Comparison of ENCODE assay signal across 24 cellular contexts in the genomic region with DNA sequence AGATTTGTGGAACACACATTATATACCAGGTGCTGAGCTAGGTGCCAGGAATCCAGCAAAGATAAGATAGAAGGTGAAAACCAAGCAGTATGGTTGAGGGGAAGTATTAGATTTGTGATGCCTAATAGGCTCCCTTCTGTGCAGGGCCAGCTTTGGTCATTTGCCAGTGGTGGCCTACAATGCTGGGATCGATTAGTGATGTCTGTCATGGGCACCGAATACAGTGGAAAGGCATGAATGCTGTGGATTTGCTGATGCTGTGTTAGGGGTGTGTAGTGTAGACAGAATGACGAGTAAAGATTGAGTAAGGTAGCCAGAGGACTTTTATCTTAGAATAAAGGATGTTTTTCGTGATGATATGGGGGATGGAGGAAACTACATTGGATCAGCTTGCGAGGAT. TPM values are rescaled to one million over a fixed set of nuclear protein-coding genes. Genes with fewer than 3 reads are reported as not detected.
DNase-seq lines count a peak whose midpoint lies in the region; ATAC-seq, FAIRE-seq and TF ChIP-seq lines count a peak whose summit lies in the region.
"Had no signal": no experiment of that assay in that cellular context is flagged by ENCODE, and none has a peak within 500 bp of the region (broad histone marks: within the 10 kb centered on the region; RNA-seq: fewer than 3 reads in every experiment).

No MANE protein-coding gene starts in this region.

- H3K9me3 ChIP-seq in A673 (ENCODE audit: low read depth, low read length, poor library complexity, severe bottlenecking) (no peaks in the 10 kb centered on the region), Caco-2 (no peaks in the 10 kb centered on the region), K562 (replicated peaks; ENCODE audit: control insufficient read depth, insufficient read depth, low read depth, low read length) (no peaks in the 10 kb centered on the region), small intestine (ENCODE audit: control insufficient read depth, low read depth) (no peaks in the 10 kb centered on the region)
- H3K9me3 ChIP-seq: BLaER1 treated with 17β-estradiol and CSF1 and Interleukin-3, amounts not matched to agents 10 nM and 100 nM; HAP-1 had no signal

- in situ Hi-C loops in K562 (cut with MboI) = no loop called here

- no peak overlapping the region for H3K4me2 ChIP-seq in K562 (ENCODE audit: insufficient read depth, low read length)
- H3K4me2 ChIP-seq: BLaER1 treated with 17β-estradiol and CSF1 and Interleukin-3, amounts not matched to agents 10 nM and 100 nM; GM23338 had no signal

- DNase-seq in A673 (ENCODE audit: low spot score) (peak; percentile 15), Caco-2 (no peak), K562 (ENCODE audit: extremely low read depth in 1 of 4, low spot score in 3 of 4) (no peak), naive B cell (no peak), small intestine (no peak), cerebellar cortex (ENCODE audit: low spot score) (no peak)
- DNase-seq: ACHN; CD4-positive, alpha-beta memory T cell; DMS79; IMR-90; MV-4-11; NCI-H1694; NCI-H2081; NCI-H2171; NCI-H345; NCI-H524; NCI-H774; OCI-M1 had no signal

- H3K36me3 Mint-ChIP-seq in Caco-2 (ENCODE audit: insufficient read depth, unreplicated experiment) (no peaks in the 10 kb centered on the region), naive B cell (peaks cover 11 to 16% of the 10 kb centered on the region in 2 donors)

- CTCF ChIA-PET in A673 (lab: Charles Lee) (no interaction called here), Caco-2 (lab: Charles Lee) (no interaction called here), K562 (lab: Yijun Ruan, JAX; ENCODE audit: low intra/inter-chr PET ratio) (no interaction called here)

- no peak for TF ChIP-seq RAD21 in K562 (CRISPR knock-in tag; conservative IDR thresholded peaks at IDR 0.05 in 1 of 2, IDR thresholded peaks at IDR 0.05 in 1 of 2)

- H3K4me1 Mint-ChIP-seq in Caco-2 (ENCODE audit: low read depth, unreplicated experiment) (peaks cover 17% of the 10 kb centered on the region), naive B cell (peaks cover 52 to 85% (median 63%) of the 10 kb centered on the region in 3 donors)

- no peak for ATAC-seq in K562
- ATAC-seq in naive B cell (ENCODE audit: low read depth in 2 of 2) = no peak
- ATAC-seq in HG03159 (IDR thresholded peaks at IDR 0.05; ENCODE audit: unreplicated experiment) = no peak
- ATAC-seq: GM23338, Right ventricle myocardium inferior had no signal

- intact Hi-C loops in A673 (cut with micrococcal nuclease; ENCODE audit: unreplicated experiment) (no loop called here), Caco-2 (cut with micrococcal nuclease; ENCODE audit: unreplicated experiment) (loop anchor here (10.0 kb wide), 1 partner anchor 51 kb away; the partner anchor contains the start of gene SNX29), K562 (cut with micrococcal nuclease) (no loop called here)

- H3K4me3 ChIP-seq in A673 (ENCODE audit: low read depth, low read length, poor library complexity, severe bottlenecking) = no peak overlapping the region
- no peak overlapping the region for H3K4me3 ChIP-seq in Caco-2 (ENCODE audit: low read depth, low read length)
- no peak overlapping the region for H3K4me3 ChIP-seq in K562
- H3K4me3 ChIP-seq in small intestine (ENCODE audit: low read depth in 1 of 2, low read length in 2 of 2) = no peak overlapping the region
- H3K4me3 ChIP-seq: BLaER1 treated with 17β-estradiol and CSF1 and Interleukin-3, amounts not matched to agents 10 nM and 100 nM; GM23338; HAP-1 had no signal

- no peaks in the 10 kb centered on the region for H3K27me3 Mint-ChIP-seq in Caco-2 (ENCODE audit: insufficient read depth, unreplicated experiment)
- H3K27me3 Mint-ChIP-seq in naive B cell = no peaks in the 10 kb centered on the region
- H3K27me3 Mint-ChIP-seq: CD4-positive, alpha-beta memory T cell had no signal

- FAIRE-seq in K562 (lab: Jason Lieb, UNC) (peak; percentile 56), small intestine (lab: Jason Lieb, UNC) (no peak)
- FAIRE-seq: HTR-8/SVneo had no signal

- no peak overlapping the region for H3K9ac ChIP-seq in K562 (ENCODE audit: insufficient read depth in 1 of 2, low read depth in 2 of 2, low read length in 2 of 2)
- H3K9ac ChIP-seq: BLaER1 treated with 17β-estradiol and CSF1 and Interleukin-3, amounts not matched to agents 10 nM and 100 nM had no signal

- peaks cover 10% of the 10 kb centered on the region for H3K9me3 Mint-ChIP-seq in Caco-2 (ENCODE audit: unreplicated experiment)
- H3K9me3 Mint-ChIP-seq in naive B cell = no peaks in the 10 kb centered on the region
- H3K9me3 Mint-ChIP-seq: CD4-positive, alpha-beta memory T cell; GM23338 had no signal

- TF ChIP-seq CTCF in A673 (conservative IDR thresholded peaks at IDR 0.05; ENCODE audit: low read depth, low read length) (no peak), Caco-2 (IDR thresholded peaks at IDR 0.05; ENCODE audit: insufficient read depth in 1 of 2, low read depth in 1 of 2, low read length in 1 of 2, severe bottlenecking in 1 of 2, unreplicated experiment in 1 of 2) (no peak), K562 (IDR thresholded peaks at IDR 0.05 in 2 of 3, conservative IDR thresholded peaks at IDR 0.05 in 1 of 3; ENCODE audit: insufficient read depth in 2 of 3, low read depth in 1 of 3, low read length in 3 of 3) (no peak)

- no peaks in the 10 kb centered on the region for H3K27me3 ChIP-seq in A673 (replicated peaks; ENCODE audit: insufficient read depth, low read depth, low read length, poor library complexity)
- no peaks in the 10 kb centered on the region for H3K27me3 ChIP-seq in Caco-2 (replicated peaks; ENCODE audit: control insufficient read depth, insufficient read depth, low read length)
- no peaks in the 10 kb centered on the region for H3K27me3 ChIP-seq in K562 (ENCODE audit: control insufficient read depth in 2 of 2, insufficient read depth in 2 of 2, low read length in 2 of 2)
- no peaks in the 10 kb centered on the region for H3K27me3 ChIP-seq in small intestine (ENCODE audit: control insufficient read depth in 2 of 2, insufficient read depth in 2 of 2, low read length in 2 of 2)
- H3K27me3 ChIP-seq: BLaER1 treated with 17β-estradiol and CSF1 and Interleukin-3, amounts not matched to agents 10 nM and 100 nM had no signal

- TF ChIP-seq POLR2A in K562 (conservative IDR thresholded peaks at IDR 0.05) = no peak

- POLR2A ChIA-PET in A673 (lab: Charles Lee; ENCODE audit: low non-redundant PET) = no interaction called here
- POLR2A ChIA-PET in Caco-2 (lab: Charles Lee) = no interaction called here
- POLR2A ChIA-PET in K562 (lab: Yijun Ruan, JAX) = interaction anchor here (0.6 kb wide), 1 partner anchor 9 kb away, joined by 5 read pairs; no protein-coding TSS in a partner anchor

- H3K4me1 ChIP-seq in A673 (ENCODE audit: insufficient read depth, low read length, poor library complexity, severe bottlenecking) = no peaks in the 10 kb centered on the region
- peaks cover 21% of the 10 kb centered on the region for H3K4me1 ChIP-seq in Caco-2
- peaks cover 0 to 2% of the 10 kb centered on the region in 2 experiments; a peak in 2 of 5 replicates for H3K4me1 ChIP-seq in K562 (replicated peaks in 1 of 2; ENCODE audit: control insufficient read depth in 2 of 2, insufficient read depth in 2 of 2, low read length in 2 of 2)
- H3K4me1 ChIP-seq in small intestine (ENCODE audit: control insufficient read depth in 2 of 2, insufficient read depth in 1 of 2, low read depth in 1 of 2, low read length in 1 of 2) = no peaks in the 10 kb centered on the region
- H3K4me1 ChIP-seq: HAP-1 had no signal

- H3K4me3 Mint-ChIP-seq in Caco-2 (ENCODE audit: unreplicated experiment) = no peak overlapping the region
- H3K4me3 Mint-ChIP-seq in naive B cell = peak overlapping the region in 3 of 8 donors; percentile 1 to 33 (median 2)
- H3K4me3 Mint-ChIP-seq: CD4-positive, alpha-beta memory T cell; GM23338 had no signal

- H3K36me3 ChIP-seq in A673 (ENCODE audit: insufficient read depth, low read length, poor library complexity, severe bottlenecking) (no peaks in the 10 kb centered on the region), Caco-2 (ENCODE audit: control insufficient read depth, insufficient read depth, low read length) (no peaks in the 10 kb centered on the region), K562 (ENCODE audit: control insufficient read depth, insufficient read depth, low read length) (no peaks in the 10 kb centered on the region), small intestine (ENCODE audit: control insufficient read depth in 2 of 2, insufficient read depth in 2 of 2, low read length in 2 of 2) (no peaks in the 10 kb centered on the region)
- H3K36me3 ChIP-seq: HAP-1 had no signal

- H3K27ac ChIP-seq in A673 (ENCODE audit: low read depth, low read length, poor library complexity, severe bottlenecking) = no peak overlapping the region
- no peak overlapping the region for H3K27ac ChIP-seq in K562 (ENCODE audit: extremely low read depth, low read depth, low read length)
- H3K27ac ChIP-seq in small intestine (ENCODE audit: low read depth in 1 of 2, low read length in 1 of 2) = no peak overlapping the region
- H3K27ac ChIP-seq: BLaER1 treated with 17β-estradiol and CSF1 and Interleukin-3, amounts not matched to agents 10 nM and 100 nM had no signal

- no peak for TF ChIP-seq EP300 in K562 (IDR thresholded peaks at IDR 0.05; ENCODE audit: low read length)

- no peaks in the 10 kb centered on the region for H3K9me1 ChIP-seq in K562 (ENCODE audit: control insufficient read depth, insufficient read depth, low read length)

- H3K27ac Mint-ChIP-seq in Caco-2 (ENCODE audit: unreplicated experiment) (peak overlapping the region; percentile 39), naive B cell (peak overlapping the region; percentile 9 to 82 (median 56))
- H3K27ac Mint-ChIP-seq: GM23338 had no signal

- 59% methylated on average over 5 of the region's 5 CpGs for WGBS in K562 (ENCODE audit: insufficient coverage, low coverage, missing lambda C conversion rate)
- WGBS in small intestine, 3 donors = 83 to 90% (median 86%) methylated on average over 5 of the region's 5 CpGs

- H3K79me2 ChIP-seq in K562 (ENCODE audit: control insufficient read depth, insufficient read depth, low read length) = no peaks in the 10 kb centered on the region

- BruUV-seq in A673 (replicated peaks; lab: Mats Ljungman, UMichigan) (no TSS peak), Caco-2 (replicated peaks; lab: Mats Ljungman, UMichigan) (no TSS peak), K562 (replicated peaks; lab: Mats Ljungman, UMichigan) (no TSS peak)

- no peaks in the 10 kb centered on the region for H4K20me1 ChIP-seq in K562 (replicated peaks; ENCODE audit: control insufficient read depth, insufficient read depth, low read length)

- no peak overlapping the region for H2AFZ ChIP-seq in K562 (ENCODE audit: low read depth, low read length)
- H2AFZ ChIP-seq: GM23338 had no signal

RNA-seq across cellular contexts. Expression of gene SNX29, which starts 48.9 kb away (rescaled TPM):
- total RNA-seq in A673 (2021) (10.1 and 14.3 TPM in 2 replicates), Caco-2 (2022) (8.7 and 9.3 TPM in 2 replicates), K562 (2014; rRNA removed) (4.5 and 8.3 TPM in 2 replicates), K562 (2014; rRNA removed; fragmentation: Illumina TruSeq; extraction: Trizol) (4.8 and 5.4 TPM in 2 replicates), K562 (2015; rRNA removed; fragmentation: Illumina TruSeq; extraction: Trizol) (6.9 and 7.2 TPM in 2 replicates), K562 (2021) (10.2 and 12.8 TPM in 2 replicates)
- 65.5 and 121 TPM in 2 replicates for total RNA-seq in K562 (2011; cell fraction: chromatin; rRNA removed; ENCODE audit: low replicate concordance)
- 41.4 and 46.6 TPM in 2 replicates for total RNA-seq in K562 (2011; cell fraction: nucleolus; rRNA removed)
- total RNA-seq in K562 (2011; cell fraction: nucleoplasm; rRNA removed) = 50.2 and 55.7 TPM in 2 replicates
- polyA plus RNA-seq in K562 (2011; rRNA removed) (4.8 and 6.5 TPM in 2 replicates), K562 (2014; fragmentation: Illumina TruSeq; extraction: Trizol) (4.8 TPM in 2 replicates), K562 (2014; fragmentation: Nextera tagmentation; extraction: Ambion mirVana) (1 to 10 TPM; 1.5 to 5.5 TPM), K562 (2014; rRNA removed) (3.7 and 4.1 TPM in 2 replicates), naive B cell (ENCODE audit: low read depth in 6 of 6) (100 to 1,000 TPM in 5 of 6 donors, 10 to 100 TPM in 1; 96.0 to 209 (median 155) TPM), small intestine (1 to 10 TPM in 2 of 3 donors, under 1 TPM in 1; 0.89 to 3.7 (median 1.9) TPM)
- polyA plus RNA-seq in K562 (2011; cell fraction: cytosol; rRNA removed) = 3.0 and 4.4 TPM in 2 replicates
- polyA plus RNA-seq in K562 (2011; cell fraction: nucleus; rRNA removed) = 3.4 and 6.4 TPM in 2 replicates
- polyA plus RNA-seq in K562 (2012) = 7.0 and 8.2 TPM in 2 replicates
- 13.4 and 13.6 TPM in 2 replicates for polyA minus RNA-seq in K562 (2011; rRNA and poly(A)+ RNA removed)
- polyA minus RNA-seq in K562 (2011; cell fraction: cytosol; rRNA and poly(A)+ RNA removed) = 7.3 and 9.1 TPM in 2 replicates
- 12.8 and 26.5 TPM in 2 replicates for polyA minus RNA-seq in K562 (2011; cell fraction: nucleus; rRNA and poly(A)+ RNA removed)
